Comparison of ENCODE assay signal across 16 cellular contexts in genomic region chr1:178224358-178224757, GRCh38.
DNase-seq lines count a peak whose midpoint lies in the region; ATAC-seq, FAIRE-seq and TF ChIP-seq lines count a peak whose summit lies in the region.
"Had no signal": no experiment of that assay in that cellular context is flagged by ENCODE, and none has a peak within 500 bp of the region (broad histone marks: within the 10 kb centered on the region; RNA-seq: fewer than 3 reads in every experiment).

No MANE protein-coding gene starts in this region.

- no peak for ATAC-seq in GM21528 (IDR thresholded peaks at IDR 0.05; ENCODE audit: low FRiP score, unreplicated experiment)
- ATAC-seq: GM12878, K562 had no signal

- no peaks in the 10 kb centered on the region for H3K36me3 Mint-ChIP-seq in T-helper 2 cell treated with Interferon-gamma antibody and Interleukin-4, amounts not matched to agents 5 μg/mL and 100 μg/mL, for 36 hours (ENCODE audit: low read depth)
- H3K36me3 Mint-ChIP-seq: CD4-positive, CD25-positive, alpha-beta regulatory T cell had no signal

- H3K27me3 Mint-ChIP-seq in T-helper 2 cell treated with Interferon-gamma antibody and Interleukin-4, amounts not matched to agents 5 μg/mL and 100 μg/mL, for 36 hours (ENCODE audit: low read depth), result no peaks in the 10 kb centered on the region
- H3K27me3 Mint-ChIP-seq: CD4-positive, CD25-positive, alpha-beta regulatory T cell had no signal

- no peaks in the 10 kb centered on the region for H3K4me1 Mint-ChIP-seq in T-helper 2 cell treated with Interferon-gamma antibody and Interleukin-4, amounts not matched to agents 5 μg/mL and 100 μg/mL, for 36 hours (ENCODE audit: low read depth)
- H3K4me1 Mint-ChIP-seq: CD4-positive, CD25-positive, alpha-beta regulatory T cell had no signal

- H3K27ac ChIP-seq in 22Rv1 (peak overlapping the region; percentile 77), VCaP (peak overlapping the region; percentile 44), small intestine (ENCODE audit: low read depth in 1 of 2, low read length in 1 of 2) (no peak overlapping the region)
- H3K27ac ChIP-seq: BLaER1 treated with 17β-estradiol and CSF1 and Interleukin-3, amounts not matched to agents 10 nM and 100 nM; GM23248 had no signal

- H3K9me3 Mint-ChIP-seq in T-helper 2 cell treated with Interferon-gamma antibody and Interleukin-4, amounts not matched to agents 5 μg/mL and 100 μg/mL, for 36 hours, result no peaks in the 10 kb centered on the region

- H3K27me3 ChIP-seq in small intestine (ENCODE audit: control insufficient read depth in 2 of 2, insufficient read depth in 2 of 2, low read length in 2 of 2), result no peaks in the 10 kb centered on the region
- H3K27me3 ChIP-seq: BLaER1 treated with 17β-estradiol and CSF1 and Interleukin-3, amounts not matched to agents 10 nM and 100 nM had no signal

- no peak overlapping the region for H3K4me3 ChIP-seq in small intestine (ENCODE audit: low read depth in 1 of 2, low read length in 2 of 2)
- H3K4me3 ChIP-seq: BLaER1 treated with 17β-estradiol and CSF1 and Interleukin-3, amounts not matched to agents 10 nM and 100 nM; GM12878; GM23248; K562 had no signal

- H3K4me3 Mint-ChIP-seq in T-helper 2 cell treated with Interferon-gamma antibody and Interleukin-4, amounts not matched to agents 5 μg/mL and 100 μg/mL, for 36 hours, result no peak overlapping the region
- H3K4me3 Mint-ChIP-seq: CD4-positive, CD25-positive, alpha-beta regulatory T cell had no signal

- 30 to 41% (median 36%) methylated on average over 4 of the region's 4 CpGs for WGBS in small intestine, 3 donors

- no peak overlapping the region for H3K27ac Mint-ChIP-seq in T-helper 2 cell treated with Interferon-gamma antibody and Interleukin-4, amounts not matched to agents 5 μg/mL and 100 μg/mL, for 36 hours
- H3K27ac Mint-ChIP-seq: CD4-positive, CD25-positive, alpha-beta regulatory T cell had no signal

- no peak for FAIRE-seq in small intestine (lab: Jason Lieb, UNC)
- FAIRE-seq: GM12878, GM18507, K562 had no signal

- peak; percentile 40 for DNase-seq in kidney tubule cell (ENCODE audit: low spot score)
- peak; percentile 40 for DNase-seq in small intestine
- DNase-seq in COLO829 (ENCODE audit: low spot score), result no peak
- no peak for DNase-seq in T-helper 2 cell treated with Interferon-gamma antibody and Interleukin-4, amounts not matched to agents 5 μg/mL and 100 μg/mL, for 36 hours (ENCODE audit: low spot score)
- DNase-seq: 8988T; ACHN; CD4-positive, CD25-positive, alpha-beta regulatory T cell; DMS79; GM23248 had no signal

- H3K36me3 ChIP-seq in small intestine (ENCODE audit: control insufficient read depth in 2 of 2, insufficient read depth in 2 of 2, low read length in 2 of 2), result no peaks in the 10 kb centered on the region
- H3K36me3 ChIP-seq: BLaER1 treated with 17β-estradiol and CSF1 and Interleukin-3, amounts not matched to agents 10 nM and 100 nM had no signal

- H3K4me1 ChIP-seq in small intestine (ENCODE audit: control insufficient read depth in 2 of 2, insufficient read depth in 1 of 2, low read depth in 1 of 2, low read length in 1 of 2), result no peaks in the 10 kb centered on the region
- H3K4me1 ChIP-seq: BLaER1 treated with 17β-estradiol and CSF1 and Interleukin-3, amounts not matched to agents 10 nM and 100 nM had no signal

- TF ChIP-seq CTCF in 22Rv1 (IDR thresholded peaks at IDR 0.05) (no peak), VCaP (conservative IDR thresholded peaks at IDR 0.05) (no peak)

- H3K9me3 ChIP-seq in small intestine (ENCODE audit: control insufficient read depth, low read depth), result no peaks in the 10 kb centered on the region
- H3K9me3 ChIP-seq: BLaER1 treated with 17β-estradiol and CSF1 and Interleukin-3, amounts not matched to agents 10 nM and 100 nM had no signal

Comparison
In these comparisons a context has a peak if more than half of its experiments do, and no peak if none do; other contexts are left out.
1. H3K27ac ChIP-seq: peak in 22Rv1 (single experiment) and VCaP (single experiment); none in small intestine (0 of 2).
2. DNase-seq: peak in kidney tubule cell (single experiment) and small intestine (single experiment); none in COLO829 (single experiment) and T-helper 2 cell treated with Interferon-gamma antibody and Interleukin-4, amounts not matched to agents 5 μg/mL and 100 μg/mL, for 36 hours (single experiment).